ENCODE assay signal across 12 cellular contexts in genomic region chr2:101827246-101827645, GRCh38.
DNase-seq lines count a peak whose midpoint lies in the region; ATAC-seq and TF ChIP-seq lines count a peak whose summit lies in the region.
"Had no signal": no experiment of that assay in that cellular context is flagged by ENCODE, and none has a peak within 500 bp of the region (broad histone marks: within the 10 kb centered on the region; RNA-seq: fewer than 3 reads in every experiment).

No MANE protein-coding gene starts in this region.

- H3K9me3 Mint-ChIP-seq in CD4-positive, alpha-beta memory T cell, result no peaks in the 10 kb centered on the region
- H3K9me3 Mint-ChIP-seq: central memory CD8-positive, alpha-beta T cell had no signal

- H3K4me3 ChIP-seq in CD4-positive, alpha-beta memory T cell (ENCODE audit: low read length in 2 of 2), result no peak overlapping the region
- no peak overlapping the region for H3K4me3 ChIP-seq in cardiac fibroblast (replicated peaks in 1 of 2; ENCODE audit: low read depth in 2 of 2, low read length in 2 of 2)
- H3K4me3 ChIP-seq in mesodermal cell (ENCODE audit: extremely low read depth, insufficient read depth, low read length, poor library complexity, severe bottlenecking), result no peak overlapping the region
- H3K4me3 ChIP-seq: GM12878, lung had no signal

- intact Hi-C loops in CD4-positive, alpha-beta memory T cell (cut with micrococcal nuclease), result no loop called here

- H3K27ac ChIP-seq in CD4-positive, alpha-beta memory T cell (ENCODE audit: low read depth, low read length), result no peak overlapping the region
- peak overlapping the region; percentile 81 for H3K27ac ChIP-seq in mesodermal cell (ENCODE audit: low read depth, low read length, severe bottlenecking)

- peaks cover 34% of the 10 kb centered on the region for H3K36me3 ChIP-seq in CD4-positive, alpha-beta memory T cell (ENCODE audit: insufficient read depth, low read length)
- peaks cover 47% of the 10 kb centered on the region for H3K36me3 ChIP-seq in mesodermal cell (ENCODE audit: control insufficient read depth, insufficient read depth, low read length)

- H3K4me3 Mint-ChIP-seq in CD4-positive, alpha-beta memory T cell, result peak overlapping the region in 7 of 8 donors; percentile 22 to 81 (median 44)
- H3K4me3 Mint-ChIP-seq: central memory CD8-positive, alpha-beta T cell had no signal

- no peaks in the 10 kb centered on the region for H3K9me3 ChIP-seq in CD4-positive, alpha-beta memory T cell (ENCODE audit: control insufficient read depth in 1 of 2, low read length in 2 of 2)
- H3K9me3 ChIP-seq in mesodermal cell (ENCODE audit: control insufficient read depth, low read length), result no peaks in the 10 kb centered on the region

- 72 to 83% methylated on average over 2 of the region's 2 CpGs for WGBS in mesodermal cell (ENCODE audit: insufficient coverage in 2 of 2), 2 experiments

- no peaks in the 10 kb centered on the region for H3K27me3 ChIP-seq in CD4-positive, alpha-beta memory T cell (ENCODE audit: insufficient read depth, low read length)

- no peaks in the 10 kb centered on the region for H3K27me3 Mint-ChIP-seq in CD4-positive, alpha-beta memory T cell
- H3K27me3 Mint-ChIP-seq: central memory CD8-positive, alpha-beta T cell had no signal

- no peak for ATAC-seq in HG03469 (IDR thresholded peaks at IDR 0.05; ENCODE audit: unreplicated experiment)
- ATAC-seq: GM12878 had no signal

- POLR2A ChIA-PET in CD4-positive, alpha-beta memory T cell (lab: Charles Lee; ENCODE audit: partially characterized antibody), result interaction anchor here (1.5 kb wide), 1 partner anchor 408 kb away, joined by 4 read pairs; no protein-coding TSS in a partner anchor

- peaks cover 75% of the 10 kb centered on the region for H3K4me1 ChIP-seq in CD4-positive, alpha-beta memory T cell (ENCODE audit: insufficient read depth, low read length)
- H3K4me1 ChIP-seq in mesodermal cell (ENCODE audit: control insufficient read depth, insufficient read depth, low read length, poor library complexity, severe bottlenecking), result peaks cover 61% of the 10 kb centered on the region

- H3K36me3 Mint-ChIP-seq in CD4-positive, alpha-beta memory T cell, result peaks cover 37 to 65% of the 10 kb centered on the region in 2 donors

- peak overlapping the region in 5 of 7 donors; percentile 41 to 70 (median 62) for H3K27ac Mint-ChIP-seq in CD4-positive, alpha-beta memory T cell

- no peak for TF ChIP-seq CTCF in cardiac fibroblast (IDR thresholded peaks at IDR 0.05; ENCODE audit: low read depth, low read length)

- no peak for DNase-seq in CD4-positive, alpha-beta memory T cell
- DNase-seq in LHCN-M2 (ENCODE audit: low read depth), result peak; percentile 90
- DNase-seq in cardiac fibroblast (ENCODE audit: low read depth in 2 of 2), result peak; percentile 84 to 89
- DNase-seq in middle frontal gyrus (ENCODE audit: extremely low spot score, low spot score), result no peak
- DNase-seq in GOT3 (lab: John Stamatoyannopoulos, UW), result no peak
- no peak for DNase-seq in NCI-H524 treated with DMSO at 0.1 percent for 48 hours (lab: John Stamatoyannopoulos, UW)
- DNase-seq: NCI-H1092 treated with DMSO at 0.1 percent for 48 hours had no signal

- peaks cover 59 to 86% (median 74%) of the 10 kb centered on the region in 4 donors for H3K4me1 Mint-ChIP-seq in CD4-positive, alpha-beta memory T cell

- CTCF ChIA-PET in CD4-positive, alpha-beta memory T cell (lab: Charles Lee; ENCODE audit: partially characterized antibody), result interaction anchor here (1.0 to 10.1 kb wide), 7 partner anchors 13 to 485 kb away, joined by 3 to 163 read pairs (median 5); no protein-coding TSS in a partner anchor

Comparison
In these comparisons a context has a peak if more than half of its experiments do, and no peak if none do; other contexts are left out.
1. DNase-seq: peak in LHCN-M2 (single experiment) and cardiac fibroblast (2 of 2); none in CD4-positive, alpha-beta memory T cell (0 of 5), middle frontal gyrus (single experiment), GOT3 (single experiment) and NCI-H524 treated with DMSO at 0.1 percent for 48 hours (single experiment).